ENCODE assay signal across 4 cellular contexts in the genomic region with DNA sequence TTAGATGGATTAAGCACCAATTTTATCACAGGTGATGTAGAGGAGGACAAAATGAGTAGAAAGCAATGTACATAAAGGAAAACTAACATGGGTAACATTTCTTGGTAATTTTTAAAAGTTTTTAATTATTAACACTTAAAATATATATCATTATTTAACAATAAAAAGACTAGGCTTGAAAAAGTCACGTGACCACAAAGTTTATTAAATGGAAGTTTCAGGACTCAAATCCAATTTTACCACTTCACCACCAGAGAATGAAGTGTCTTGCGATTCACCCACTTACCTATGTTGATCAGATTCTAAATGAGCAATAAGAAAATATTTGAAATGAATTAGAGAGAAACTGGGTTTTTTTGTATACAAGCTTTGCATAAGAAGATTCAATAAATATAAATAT.
A peak's percentile ranks its signal among the peaks of the same experiment; 100 is the strongest.
TF ChIP-seq lines count a peak whose summit lies in the region.

No MANE protein-coding gene starts in this region.

TF ChIP-seq in HepG2, 621 proteins besides CTCF, POLR2A, EP300 and RAD21:
- TF ChIP-seq NFE2L1 (CRISPR knock-in tag; IDR thresholded peaks at IDR 0.05; ENCODE audit: borderline replicate concordance): no peak
- TF ChIP-seq RAD51 (IDR thresholded peaks at IDR 0.05; ENCODE audit: borderline replicate concordance): peak; percentile 80
- no peak for TF ChIP-seq ZBTB46 (CRISPR knock-in tag; IDR thresholded peaks at IDR 0.05; ENCODE audit: borderline replicate concordance)

TF ChIP-seq in A549, 52 proteins besides CTCF, POLR2A, EP300 and RAD21:
- TF ChIP-seq POLR2AphosphoS2 (conservative IDR thresholded peaks at IDR 0.05; ENCODE audit: low read length) (no peak), CBX2 (IDR thresholded peaks at IDR 0.05; ENCODE audit: borderline replicate concordance, low read depth) (no peak), BCL3 (IDR thresholded peaks at IDR 0.05) (no peak)
- TF ChIP-seq, protein P1, sequence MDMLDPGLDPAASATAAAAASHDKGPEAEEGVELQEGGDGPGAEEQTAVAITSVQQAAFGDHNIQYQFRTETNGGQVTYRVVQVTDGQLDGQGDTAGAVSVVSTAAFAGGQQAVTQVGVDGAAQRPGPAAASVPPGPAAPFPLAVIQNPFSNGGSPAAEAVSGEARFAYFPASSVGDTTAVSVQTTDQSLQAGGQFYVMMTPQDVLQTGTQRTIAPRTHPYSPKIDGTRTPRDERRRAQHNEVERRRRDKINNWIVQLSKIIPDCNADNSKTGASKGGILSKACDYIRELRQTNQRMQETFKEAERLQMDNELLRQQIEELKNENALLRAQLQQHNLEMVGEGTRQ (IDR thresholded peaks at IDR 0.05): peak; percentile 36
TF ChIP-seq in A549: peak in this region for 1.

TF ChIP-seq in GM12878, 131 proteins besides CTCF, POLR2A, EP300 and RAD21:
- TF ChIP-seq RAD51 (IDR thresholded peaks at IDR 0.05) (peak; percentile 78), MEF2A (IDR thresholded peaks at IDR 0.05; ENCODE audit: insufficient read depth, low read depth, low read length) (no peak)
- TF ChIP-seq, protein P2, sequence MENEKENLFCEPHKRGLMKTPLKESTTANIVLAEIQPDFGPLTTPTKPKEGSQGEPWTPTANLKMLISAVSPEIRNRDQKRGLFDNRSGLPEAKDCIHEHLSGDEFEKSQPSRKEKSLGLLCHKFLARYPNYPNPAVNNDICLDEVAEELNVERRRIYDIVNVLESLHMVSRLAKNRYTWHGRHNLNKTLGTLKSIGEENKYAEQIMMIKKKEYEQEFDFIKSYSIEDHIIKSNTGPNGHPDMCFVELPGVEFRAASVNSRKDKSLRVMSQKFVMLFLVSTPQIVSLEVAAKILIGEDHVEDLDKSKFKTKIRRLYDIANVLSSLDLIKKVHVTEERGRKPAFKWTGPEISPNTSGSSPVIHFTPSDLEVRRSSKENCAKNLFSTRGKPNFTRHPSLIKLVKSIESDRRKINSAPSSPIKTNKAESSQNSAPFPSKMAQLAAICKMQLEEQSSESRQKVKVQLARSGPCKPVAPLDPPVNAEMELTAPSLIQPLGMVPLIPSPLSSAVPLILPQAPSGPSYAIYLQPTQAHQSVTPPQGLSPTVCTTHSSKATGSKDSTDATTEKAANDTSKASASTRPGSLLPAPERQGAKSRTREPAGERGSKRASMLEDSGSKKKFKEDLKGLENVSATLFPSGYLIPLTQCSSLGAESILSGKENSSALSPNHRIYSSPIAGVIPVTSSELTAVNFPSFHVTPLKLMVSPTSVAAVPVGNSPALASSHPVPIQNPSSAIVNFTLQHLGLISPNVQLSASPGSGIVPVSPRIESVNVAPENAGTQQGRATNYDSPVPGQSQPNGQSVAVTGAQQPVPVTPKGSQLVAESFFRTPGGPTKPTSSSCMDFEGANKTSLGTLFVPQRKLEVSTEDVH (IDR thresholded peaks at IDR 0.05; ENCODE audit: low read depth, partially characterized antibody): no peak

TF ChIP-seq in K562, 482 proteins besides CTCF, POLR2A, EP300 and RAD21:
- TF ChIP-seq, protein P3, sequence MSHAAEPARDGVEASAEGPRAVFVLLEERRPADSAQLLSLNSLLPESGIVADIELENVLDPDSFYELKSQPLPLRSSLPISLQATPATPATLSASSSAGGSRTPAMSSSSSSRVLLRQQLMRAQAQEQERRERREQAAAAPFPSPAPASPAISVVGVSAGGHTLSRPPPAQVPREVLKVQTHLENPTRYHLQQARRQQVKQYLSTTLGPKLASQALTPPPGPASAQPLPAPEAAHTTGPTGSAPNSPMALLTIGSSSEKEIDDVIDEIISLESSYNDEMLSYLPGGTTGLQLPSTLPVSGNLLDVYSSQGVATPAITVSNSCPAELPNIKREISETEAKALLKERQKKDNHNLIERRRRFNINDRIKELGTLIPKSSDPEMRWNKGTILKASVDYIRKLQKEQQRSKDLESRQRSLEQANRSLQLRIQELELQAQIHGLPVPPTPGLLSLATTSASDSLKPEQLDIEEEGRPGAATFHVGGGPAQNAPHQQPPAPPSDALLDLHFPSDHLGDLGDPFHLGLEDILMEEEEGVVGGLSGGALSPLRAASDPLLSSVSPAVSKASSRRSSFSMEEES (CRISPR knock-in tag; IDR thresholded peaks at IDR 0.05): peak; percentile 77
- no peak for TF ChIP-seq TAF1 (IDR thresholded peaks at IDR 0.05; ENCODE audit: control insufficient read depth, extremely low read depth, insufficient read depth, low read length, severe bottlenecking)
TF ChIP-seq in K562: peak in this region for 1.
